Comparison of ENCODE assay signal across 1 cellular context in genomic region chr22:35257321-35258143, GRCh38.
TF ChIP-seq lines count a peak whose summit lies in the region.

A gene with protein sequence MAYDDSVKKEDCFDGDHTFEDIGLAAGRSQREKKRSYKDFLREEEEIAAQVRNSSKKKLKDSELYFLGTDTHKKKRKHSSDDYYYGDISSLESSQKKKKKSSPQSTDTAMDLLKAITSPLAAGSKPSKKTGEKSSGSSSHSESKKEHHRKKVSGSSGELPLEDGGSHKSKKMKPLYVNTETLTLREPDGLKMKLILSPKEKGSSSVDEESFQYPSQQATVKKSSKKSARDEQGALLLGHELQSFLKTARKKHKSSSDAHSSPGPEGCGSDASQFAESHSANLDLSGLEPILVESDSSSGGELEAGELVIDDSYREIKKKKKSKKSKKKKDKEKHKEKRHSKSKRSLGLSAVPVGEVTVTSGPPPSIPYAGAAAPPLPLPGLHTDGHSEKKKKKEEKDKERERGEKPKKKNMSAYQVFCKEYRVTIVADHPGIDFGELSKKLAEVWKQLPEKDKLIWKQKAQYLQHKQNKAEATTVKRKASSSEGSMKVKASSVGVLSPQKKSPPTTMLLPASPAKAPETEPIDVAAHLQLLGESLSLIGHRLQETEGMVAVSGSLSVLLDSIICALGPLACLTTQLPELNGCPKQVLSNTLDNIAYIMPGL (plus strand): TSS chr22:35257493. CDS start chr22:35262391, 4,898 bp downstream.

TF ChIP-seq in HEK293, 187 proteins besides CTCF, POLR2A, EP300 and RAD21 (continued from another document):
- TF ChIP-seq ZNF138 (tag by site-specific recombination; IDR thresholded peaks at IDR 0.05; ENCODE audit: borderline replicate concordance) (no peak), GLI4 (tag by site-specific recombination; IDR thresholded peaks at IDR 0.05) (0 out of 2 replicates have a peak, but pooled peaks have one; percentile 54), ZSCAN23 (tag by site-specific recombination; IDR thresholded peaks at IDR 0.05) (no peak; the same call in 1 of the 2 replicates), ZNF549 (tag by site-specific recombination; IDR thresholded peaks at IDR 0.05) (no peak), ZNF621 (tag by site-specific recombination; IDR thresholded peaks at IDR 0.05) (no peak), REST (tag by site-specific recombination; IDR thresholded peaks at IDR 0.05) (peak; percentile 71), HOXC10 (CRISPR knock-in tag; IDR thresholded peaks at IDR 0.05) (no peak), ZNF76 (tag by site-specific recombination; IDR thresholded peaks at IDR 0.05; ENCODE audit: borderline replicate concordance, low read depth) (peak; percentile 86), FEZF1 (tag by site-specific recombination; IDR thresholded peaks at IDR 0.05) (no peak), ZNF48 (tag by site-specific recombination; IDR thresholded peaks at IDR 0.05) (no peak)
- TF ChIP-seq, protein P1, sequence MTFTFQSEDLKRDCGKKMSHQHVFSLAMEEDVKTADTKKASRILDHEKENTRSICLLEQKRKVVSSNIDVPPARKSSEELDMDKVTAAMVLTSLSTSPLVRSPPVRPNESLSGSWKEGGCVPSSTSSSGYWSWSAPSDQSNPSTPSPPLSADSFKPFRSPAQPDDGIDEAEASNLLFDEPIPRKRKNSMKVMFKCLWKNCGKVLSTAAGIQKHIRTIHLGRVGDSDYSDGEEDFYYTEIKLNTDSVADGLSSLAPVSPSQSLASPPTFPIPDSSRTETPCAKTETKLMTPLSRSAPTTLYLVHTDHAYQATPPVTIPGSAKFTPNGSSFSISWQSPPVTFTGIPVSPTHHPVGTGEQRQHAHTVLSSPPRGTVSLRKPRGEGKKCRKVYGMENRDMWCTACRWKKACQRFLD (tag by site-specific recombination; IDR thresholded peaks at IDR 0.05), result no peak
